8 cellular contexts compared by ENCODE assay signal in the genomic region with DNA sequence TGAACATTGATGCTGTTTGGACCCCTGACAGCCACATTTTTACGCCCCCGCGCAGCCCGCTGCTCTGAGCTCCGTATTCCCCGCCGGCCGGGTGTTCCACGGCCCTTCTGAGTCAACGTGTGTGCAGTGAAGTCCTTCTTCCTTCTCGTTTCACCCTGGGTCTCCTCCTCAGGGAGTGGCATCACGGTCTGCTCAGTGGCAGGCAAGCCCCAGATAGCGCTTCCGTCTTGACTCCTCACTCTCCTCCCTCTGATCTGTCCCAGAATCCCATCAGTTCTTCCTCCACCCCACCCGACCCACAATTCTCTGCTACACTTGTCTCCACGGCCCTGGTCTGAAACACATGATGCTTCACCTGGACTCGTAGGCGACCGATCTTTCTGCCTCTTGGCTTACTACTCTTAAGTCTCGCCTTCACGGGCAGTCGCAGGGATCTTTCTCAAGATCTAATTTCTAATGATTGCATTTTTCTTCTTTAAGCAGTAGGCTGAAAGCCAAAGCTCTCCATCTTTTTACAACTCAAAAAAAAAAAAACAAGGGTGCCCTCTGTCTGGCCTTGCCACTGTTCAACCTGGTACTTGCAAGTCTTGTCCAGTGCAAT. TPM values are rescaled to one million over a fixed set of nuclear protein-coding genes. Genes with fewer than 3 reads are reported as not detected.
DNase-seq lines count a peak whose midpoint lies in the region; ATAC-seq and TF ChIP-seq lines count a peak whose summit lies in the region.

No MANE protein-coding gene starts in this region.

- no peaks in the 10 kb centered on the region for H3K36me3 ChIP-seq in CD4-positive, CD25-positive, alpha-beta regulatory T cell (ENCODE audit: control insufficient read depth, insufficient read depth, low read length)
- H3K36me3 ChIP-seq in SJCRH30 (no peaks in the 10 kb centered on the region), breast epithelium (no peaks in the 10 kb centered on the region)

- no peaks in the 10 kb centered on the region for H3K9me3 Mint-ChIP-seq in CD4-positive, CD25-positive, alpha-beta regulatory T cell

- H3K27ac ChIP-seq in CD4-positive, CD25-positive, alpha-beta regulatory T cell (ENCODE audit: insufficient read depth, low read length, poor library complexity, severe bottlenecking): peak overlapping the region; percentile 90
- peak overlapping the region; percentile 7; the same call in 1 of the 2 replicates for H3K27ac ChIP-seq in SJCRH30
- H3K27ac ChIP-seq in breast epithelium: peak overlapping the region; percentile 82 to 91
- H3K27ac ChIP-seq in layer of hippocampus (ENCODE audit: low read depth, low read length): peak overlapping the region; percentile 75

- no peaks in the 10 kb centered on the region for H3K36me3 Mint-ChIP-seq in CD4-positive, CD25-positive, alpha-beta regulatory T cell

- H3K4me3 Mint-ChIP-seq in CD4-positive, CD25-positive, alpha-beta regulatory T cell: peak overlapping the region; percentile 93 to 98 (median 95)

- no peaks in the 10 kb centered on the region for H3K9me3 ChIP-seq in CD4-positive, CD25-positive, alpha-beta regulatory T cell (ENCODE audit: control insufficient read depth in 2 of 2, low read length in 2 of 2)
- H3K9me3 ChIP-seq in SJCRH30 (replicated peaks) (no peaks in the 10 kb centered on the region), breast epithelium (no peaks in the 10 kb centered on the region)

- H3K4me1 ChIP-seq in CD4-positive, CD25-positive, alpha-beta regulatory T cell (ENCODE audit: control insufficient read depth, insufficient read depth, low read length, poor library complexity, severe bottlenecking): peaks cover 24% of the 10 kb centered on the region
- H3K4me1 ChIP-seq in SJCRH30 (peaks cover 25% of the 10 kb centered on the region), breast epithelium (no peaks in the 10 kb centered on the region)

- H3K27ac Mint-ChIP-seq in CD4-positive, CD25-positive, alpha-beta regulatory T cell: peak overlapping the region; percentile 94 to 98 (median 94)

- no peak for TF ChIP-seq CTCF in breast epithelium (IDR thresholded peaks at IDR 0.05)

- peak in 2 of 3 donors; percentile 7 to 39 for DNase-seq in CD4-positive, CD25-positive, alpha-beta regulatory T cell
- DNase-seq in SJCRH30: peak; percentile 36 to 58
- no peak for DNase-seq in breast epithelium (ENCODE audit: low spot score in 2 of 2)
- peak; percentile 26 for DNase-seq in stimulated activated CD4-positive, alpha-beta T cell treated with anti-CD3 and anti-CD28 coated beads, Interleukin-2, amount 100 ng/mL, for 4 hours (ENCODE audit: low read depth)
- no peak for DNase-seq in epidermal melanocyte (ENCODE audit: insufficient read length, low spot score)

- TF ChIP-seq POLR2A in breast epithelium (IDR thresholded peaks at IDR 0.05): no peak

- no peaks in the 10 kb centered on the region for H3K27me3 ChIP-seq in CD4-positive, CD25-positive, alpha-beta regulatory T cell (ENCODE audit: control insufficient read depth, insufficient read depth, low read length)
- H3K27me3 ChIP-seq in SJCRH30: no peaks in the 10 kb centered on the region
- peaks cover 0 to 9% of the 10 kb centered on the region in 2 donors for H3K27me3 ChIP-seq in breast epithelium
- no peaks in the 10 kb centered on the region for H3K27me3 ChIP-seq in layer of hippocampus (ENCODE audit: control insufficient read depth, insufficient read depth, low read length)

- no peak for ATAC-seq in CD4-positive, CD25-positive, alpha-beta regulatory T cell (ENCODE audit: low read depth in 2 of 2)
- ATAC-seq in HG02852 (IDR thresholded peaks at IDR 0.05; ENCODE audit: unreplicated experiment): peak; percentile 1
- no peak for ATAC-seq in HG02610 (IDR thresholded peaks at IDR 0.05; ENCODE audit: unreplicated experiment)

- peaks cover 0 to 22% (median 10%) of the 10 kb centered on the region in 4 donors for H3K4me1 Mint-ChIP-seq in CD4-positive, CD25-positive, alpha-beta regulatory T cell

- intact Hi-C loops in breast epithelium (cut with DNase I; ENCODE audit: low total_unique reads): no loop called here

- peaks cover 19% of the 10 kb centered on the region for H3K27me3 Mint-ChIP-seq in CD4-positive, CD25-positive, alpha-beta regulatory T cell

- peak overlapping the region; percentile 84 for H3K4me3 ChIP-seq in CD4-positive, CD25-positive, alpha-beta regulatory T cell (ENCODE audit: low read depth, low read length)
- peak overlapping the region; percentile 64 for H3K4me3 ChIP-seq in SJCRH30
- peak overlapping the region; percentile 55 to 88 (median 76) for H3K4me3 ChIP-seq in breast epithelium

RNA-seq across cellular contexts. Expression of gene CCNE1, which starts 33.9 kb away (rescaled TPM):
- total RNA-seq in CD4-positive, CD25-positive, alpha-beta regulatory T cell: 18.5 TPM
- polyA plus RNA-seq in CD4-positive, CD25-positive, alpha-beta regulatory T cell: 1 to 10 TPM in 3 of 4 donors, under 1 TPM in 1; 0.88 to 4.7 (median 2.7) TPM
- 66.3 and 72.7 TPM in 2 replicates for total RNA-seq in SJCRH30 (2014; rRNA removed; shearing (Covaris generic))
- total RNA-seq in breast epithelium: 1 to 10 TPM in 2 of 3 donors, under 1 TPM in 1; 0.33 to 2.1 (median 1.5) TPM

Comparison
In these comparisons a context has a peak if more than half of its experiments do, and no peak if none do; other contexts are left out.
1. DNase-seq: peak in CD4-positive, CD25-positive, alpha-beta regulatory T cell (2 of 3), SJCRH30 (2 of 2) and stimulated activated CD4-positive, alpha-beta T cell treated with anti-CD3 and anti-CD28 coated beads, Interleukin-2, amount 100 ng/mL, for 4 hours (single experiment); none in breast epithelium (0 of 2) and epidermal melanocyte (single experiment).
2. H3K27ac ChIP-seq: peak in every context shown above with its lines; median percentile 90 in CD4-positive, CD25-positive, alpha-beta regulatory T cell; 86 in breast epithelium; 75 in layer of hippocampus; 7 in SJCRH30.
3. Peak in every context shown above with its lines, with median percentiles within 50 percentile points of each other: H3K4me3 ChIP-seq.